In the genomic region with DNA sequence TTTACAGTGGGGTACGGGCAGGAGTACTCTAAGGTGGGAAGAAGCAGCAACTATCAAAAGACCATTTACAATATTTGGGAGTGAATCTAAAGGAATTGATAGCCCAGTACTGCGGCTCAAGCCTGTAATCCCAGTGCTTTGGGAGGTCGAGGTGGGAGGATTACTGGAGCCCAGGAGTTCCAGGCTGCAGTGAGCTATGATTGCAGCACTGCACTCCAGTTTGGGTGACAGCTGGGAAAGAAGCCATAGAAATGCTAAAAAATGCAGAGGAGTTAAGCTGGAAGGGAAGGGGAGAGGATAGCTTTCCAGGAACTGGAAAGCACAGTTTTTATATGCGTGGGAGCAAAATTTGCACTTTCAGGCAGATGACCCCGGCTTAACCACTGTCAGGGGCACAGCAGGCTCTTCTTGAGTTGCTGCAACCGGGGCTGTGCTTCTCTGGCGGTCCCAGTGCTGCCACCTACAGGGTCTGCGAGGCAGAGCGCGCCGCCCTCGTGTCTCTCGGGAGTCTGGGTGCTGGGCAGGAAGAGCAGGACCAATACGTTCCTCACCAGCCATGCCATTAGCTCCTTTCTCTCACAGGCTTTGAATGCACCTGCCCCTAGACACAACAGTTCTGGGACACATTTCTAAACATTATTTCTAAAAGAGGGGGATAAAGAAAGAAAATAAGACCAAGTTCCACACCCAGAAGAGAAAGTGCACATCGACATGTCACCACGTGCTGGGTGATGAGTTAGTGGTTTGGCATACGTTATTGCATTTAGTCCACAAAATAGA, we compare ENCODE assay signal across 8 cellular contexts. TPM values are rescaled to one million over a fixed set of nuclear protein-coding genes. Genes with fewer than 3 reads are reported as not detected.
DNase-seq lines count a peak whose midpoint lies in the region; ATAC-seq and TF ChIP-seq lines count a peak whose summit lies in the region.

No MANE protein-coding gene starts in this region.

- no peaks in the 10 kb centered on the region for H3K36me3 ChIP-seq in neuronal stem cell (replicated peaks in 1 of 2; ENCODE audit: control insufficient read depth in 2 of 2, insufficient read depth in 2 of 2, low read length in 2 of 2)

- H3K4me3 Mint-ChIP-seq in stimulated activated naive CD8-positive, alpha-beta T cell treated with anti-CD3 and anti-CD28 coated beads, Interleukin-15, amount 100 ng/mL, for 72 hours: peak overlapping the region in 1 of 2 donors; percentile 66

- no peak overlapping the region for H3K27ac Mint-ChIP-seq in stimulated activated naive CD8-positive, alpha-beta T cell treated with anti-CD3 and anti-CD28 coated beads, Interleukin-15, amount 100 ng/mL, for 72 hours

- no peak overlapping the region for H3K27ac ChIP-seq in neuronal stem cell (replicated peaks; ENCODE audit: low read length)

- H3K27me3 ChIP-seq in neuronal stem cell (ENCODE audit: control insufficient read depth in 3 of 3, insufficient read depth in 3 of 3, low read depth in 1 of 3, low read length in 3 of 3): peaks cover 0 to 4% (median 0%) of the 10 kb centered on the region in 3 experiments

- no peak overlapping the region for H2BK15ac ChIP-seq in neuronal stem cell (ENCODE audit: low read length)

- H3K9me3 ChIP-seq in neuronal stem cell (replicated peaks in 1 of 2; ENCODE audit: control insufficient read depth in 2 of 2, insufficient read depth in 1 of 2, low read depth in 1 of 2, low read length in 2 of 2): no peaks in the 10 kb centered on the region

- no peak overlapping the region for H3K23ac ChIP-seq in neuronal stem cell (ENCODE audit: low read depth, low read length, poor library complexity)

- H3K9ac ChIP-seq in neuronal stem cell (ENCODE audit: low read depth, low read length, poor library complexity): no peak overlapping the region

- H4K8ac ChIP-seq in neuronal stem cell (ENCODE audit: low read depth, low read length): no peak overlapping the region

- peak overlapping the region; percentile 32 for H2AFZ ChIP-seq in neuronal stem cell (ENCODE audit: low read length)

- no peak overlapping the region for H2BK5ac ChIP-seq in neuronal stem cell (ENCODE audit: low read length)

- no peak overlapping the region for H3K4ac ChIP-seq in neuronal stem cell (ENCODE audit: low read length)

- peak; percentile 98 for ATAC-seq in GM21576 (IDR thresholded peaks at IDR 0.05; ENCODE audit: unreplicated experiment)
- peak; percentile 91 for ATAC-seq in stimulated activated naive CD8-positive, alpha-beta T cell treated with anti-CD3 and anti-CD28 coated beads, Interleukin-15, amount 100 ng/mL, for 72 hours

- no peak overlapping the region for H4K91ac ChIP-seq in neuronal stem cell (ENCODE audit: low read depth, low read length, poor library complexity)

- no peak overlapping the region for H3K4me3 ChIP-seq in Jurkat, Clone E6-1 (ENCODE audit: low read length)
- no peak overlapping the region for H3K4me3 ChIP-seq in neuronal stem cell (ENCODE audit: low read length in 2 of 2)

- H3K14ac ChIP-seq in neuronal stem cell (ENCODE audit: low read length): no peak overlapping the region

- no peak overlapping the region for H2BK12ac ChIP-seq in neuronal stem cell (ENCODE audit: low read length)

- peak; percentile 85 for DNase-seq in DMS53 treated with DMSO at 0.1 percent for 48 hours (lab: John Stamatoyannopoulos, UW; ENCODE audit: unreplicated experiment)
- DNase-seq in Jurkat, Clone E6-1 (ENCODE audit: low read depth, low spot score): peak; percentile 57
- DNase-seq in activated T-cell treated with anti-CD3 and anti-CD28 coated beads, Interleukin-2, amount 50 U/mL, for 48 hours: peak; percentile 86 to 88
- DNase-seq in fibroblast of gingiva (ENCODE audit: low read depth): peak; percentile 74
- peak; percentile 68 for DNase-seq in neuronal stem cell (ENCODE audit: low spot score)
- peak; percentile 70 to 72 for DNase-seq in stimulated activated naive CD8-positive, alpha-beta T cell treated with anti-CD3 and anti-CD28 coated beads, Interleukin-15, amount 100 ng/mL, for 72 hours

- no CpG with 5 or more reads among the region's 17 CpGs for WGBS in neuronal stem cell (ENCODE audit: extremely low coverage in 2 of 2, insufficient read length in 2 of 2, insufficient replicate concordance in 1 of 2), 2 donors

- H2AK5ac ChIP-seq in neuronal stem cell (ENCODE audit: low read depth, low read length): no peak overlapping the region

- H3K27me3 Mint-ChIP-seq in stimulated activated naive CD8-positive, alpha-beta T cell treated with anti-CD3 and anti-CD28 coated beads, Interleukin-15, amount 100 ng/mL, for 72 hours: peaks cover 70% of the 10 kb centered on the region

- H3K4me2 ChIP-seq in neuronal stem cell (ENCODE audit: insufficient read depth, low read length, poor library complexity, severe bottlenecking): no peak overlapping the region

- H3K18ac ChIP-seq in neuronal stem cell (ENCODE audit: low read length): no peak overlapping the region

- H3K4me1 ChIP-seq in neuronal stem cell (ENCODE audit: control insufficient read depth in 2 of 2, insufficient read depth in 1 of 2, low read depth in 1 of 2, low read length in 2 of 2): peaks cover 0 to 3% of the 10 kb centered on the region in 2 donors

- no peak overlapping the region for H2BK120ac ChIP-seq in neuronal stem cell (ENCODE audit: low read depth, low read length)

- H3K79me1 ChIP-seq in neuronal stem cell (ENCODE audit: low read depth, low read length): no peaks in the 10 kb centered on the region

- H3K4me1 Mint-ChIP-seq in stimulated activated naive CD8-positive, alpha-beta T cell treated with anti-CD3 and anti-CD28 coated beads, Interleukin-15, amount 100 ng/mL, for 72 hours: peaks cover 9% of the 10 kb centered on the region

- no peaks in the 10 kb centered on the region for H3K9me3 Mint-ChIP-seq in stimulated activated naive CD8-positive, alpha-beta T cell treated with anti-CD3 and anti-CD28 coated beads, Interleukin-15, amount 100 ng/mL, for 72 hours

TF ChIP-seq in PFSK-1, 5 proteins besides CTCF, POLR2A, EP300 and RAD21:
- TF ChIP-seq FOXP2 (optimal IDR thresholded peaks at IDR 0.05; ENCODE audit: borderline replicate concordance, extremely low read depth, extremely low read length, insufficient read depth) (peak; percentile 29), SIN3A (IDR thresholded peaks at IDR 0.05; ENCODE audit: borderline replicate concordance, insufficient read depth, low read length) (no peak)
- TF ChIP-seq, protein P1, sequence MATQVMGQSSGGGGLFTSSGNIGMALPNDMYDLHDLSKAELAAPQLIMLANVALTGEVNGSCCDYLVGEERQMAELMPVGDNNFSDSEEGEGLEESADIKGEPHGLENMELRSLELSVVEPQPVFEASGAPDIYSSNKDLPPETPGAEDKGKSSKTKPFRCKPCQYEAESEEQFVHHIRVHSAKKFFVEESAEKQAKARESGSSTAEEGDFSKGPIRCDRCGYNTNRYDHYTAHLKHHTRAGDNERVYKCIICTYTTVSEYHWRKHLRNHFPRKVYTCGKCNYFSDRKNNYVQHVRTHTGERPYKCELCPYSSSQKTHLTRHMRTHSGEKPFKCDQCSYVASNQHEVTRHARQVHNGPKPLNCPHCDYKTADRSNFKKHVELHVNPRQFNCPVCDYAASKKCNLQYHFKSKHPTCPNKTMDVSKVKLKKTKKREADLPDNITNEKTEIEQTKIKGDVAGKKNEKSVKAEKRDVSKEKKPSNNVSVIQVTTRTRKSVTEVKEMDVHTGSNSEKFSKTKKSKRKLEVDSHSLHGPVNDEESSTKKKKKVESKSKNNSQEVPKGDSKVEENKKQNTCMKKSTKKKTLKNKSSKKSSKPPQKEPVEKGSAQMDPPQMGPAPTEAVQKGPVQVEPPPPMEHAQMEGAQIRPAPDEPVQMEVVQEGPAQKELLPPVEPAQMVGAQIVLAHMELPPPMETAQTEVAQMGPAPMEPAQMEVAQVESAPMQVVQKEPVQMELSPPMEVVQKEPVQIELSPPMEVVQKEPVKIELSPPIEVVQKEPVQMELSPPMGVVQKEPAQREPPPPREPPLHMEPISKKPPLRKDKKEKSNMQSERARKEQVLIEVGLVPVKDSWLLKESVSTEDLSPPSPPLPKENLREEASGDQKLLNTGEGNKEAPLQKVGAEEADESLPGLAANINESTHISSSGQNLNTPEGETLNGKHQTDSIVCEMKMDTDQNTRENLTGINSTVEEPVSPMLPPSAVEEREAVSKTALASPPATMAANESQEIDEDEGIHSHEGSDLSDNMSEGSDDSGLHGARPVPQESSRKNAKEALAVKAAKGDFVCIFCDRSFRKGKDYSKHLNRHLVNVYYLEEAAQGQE (IDR thresholded peaks at IDR 0.05; ENCODE audit: insufficient read depth in 1 of 2, low read depth in 2 of 2, low read length in 2 of 2): no peak

RNA-seq across cellular contexts. Expression of a gene that starts 10.1 kb away (rescaled TPM):
- not detected for polyA plus RNA-seq in Jurkat, Clone E6-1 (2012; ENCODE audit: insufficient read depth, insufficient read length)
- 0.49 TPM for polyA plus RNA-seq in PFSK-1 (2012; ENCODE audit: insufficient read length, low read depth)
- polyA plus RNA-seq in neuronal stem cell (2013, experiment 1 of 2): 0.45 TPM
- polyA plus RNA-seq in neuronal stem cell (2013, experiment 2 of 2): 0.64 TPM
